Comparison of ENCODE assay signal across 13 cellular contexts in the genomic region with DNA sequence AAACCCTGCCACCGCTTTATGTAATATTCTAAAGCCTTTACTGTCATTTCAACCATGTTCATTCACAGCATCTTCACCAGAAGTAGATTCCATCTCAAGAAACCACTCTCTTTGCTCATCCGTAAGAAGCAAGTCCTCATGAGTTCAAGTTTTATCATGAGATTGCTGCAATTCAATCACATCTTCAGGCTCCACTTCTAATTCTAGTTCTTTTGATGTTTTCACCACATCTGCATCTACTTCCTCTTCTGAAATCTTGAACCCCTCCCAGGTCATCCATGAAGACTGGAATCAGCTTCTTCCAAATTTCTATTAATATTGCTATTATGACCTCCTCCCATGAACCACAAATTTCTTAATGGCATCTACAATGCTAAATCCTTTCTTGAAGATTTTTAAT.
"Had no signal": no experiment of that assay in that cellular context is flagged by ENCODE, and none has a peak within 500 bp of the region (broad histone marks: within the 10 kb centered on the region; RNA-seq: fewer than 3 reads in every experiment).

No MANE protein-coding gene starts in this region.

- H3K79me2 ChIP-seq: parathyroid adenoma had no signal

- H3K4me1 ChIP-seq: parathyroid adenoma had no signal

- H3K9ac ChIP-seq: parathyroid adenoma had no signal

- H3K9me3 ChIP-seq: thyroid gland, uterus had no signal

- H3K27ac ChIP-seq: adrenal gland, parathyroid adenoma, uterus, VCaP had no signal

- H3K27me3 ChIP-seq: adrenal gland, thyroid gland, uterus had no signal

- H3K27me3 Mint-ChIP-seq: central memory CD8-positive, alpha-beta T cell had no signal

- H3K4me3 Mint-ChIP-seq: central memory CD8-positive, alpha-beta T cell had no signal

- H2AFZ ChIP-seq: parathyroid adenoma had no signal

- ATAC-seq: left ventricle myocardium superior had no signal

- H3K36me3 ChIP-seq: adrenal gland, thyroid gland, uterus had no signal

- DNase-seq: activated CD4-positive, alpha-beta T cell treated with anti-CD3 and anti-CD28 coated beads for 4 hours; activated effector memory CD4-positive, alpha-beta T cell treated with anti-CD3 and anti-CD28 coated beads, Interleukin-2, amount 50 U/mL, for 16 hours; activated T-cell treated with anti-CD3 and anti-CD28 coated beads, Interleukin-2, amount 50 U/mL, for 1 hour; adrenal gland; effector memory CD4-positive, alpha-beta T cell; hippocampal formation; left ventricle myocardium superior; stimulated activated CD4-positive, alpha-beta T cell treated with anti-CD3 and anti-CD28 coated beads, Interleukin-2, amount 100 ng/mL, for 48 hours; thyroid gland; uterus had no signal

- H3K4me3 ChIP-seq: adrenal gland, thyroid gland, uterus had no signal
